ENCODE assay signal across 1 cellular context in the genomic region with DNA sequence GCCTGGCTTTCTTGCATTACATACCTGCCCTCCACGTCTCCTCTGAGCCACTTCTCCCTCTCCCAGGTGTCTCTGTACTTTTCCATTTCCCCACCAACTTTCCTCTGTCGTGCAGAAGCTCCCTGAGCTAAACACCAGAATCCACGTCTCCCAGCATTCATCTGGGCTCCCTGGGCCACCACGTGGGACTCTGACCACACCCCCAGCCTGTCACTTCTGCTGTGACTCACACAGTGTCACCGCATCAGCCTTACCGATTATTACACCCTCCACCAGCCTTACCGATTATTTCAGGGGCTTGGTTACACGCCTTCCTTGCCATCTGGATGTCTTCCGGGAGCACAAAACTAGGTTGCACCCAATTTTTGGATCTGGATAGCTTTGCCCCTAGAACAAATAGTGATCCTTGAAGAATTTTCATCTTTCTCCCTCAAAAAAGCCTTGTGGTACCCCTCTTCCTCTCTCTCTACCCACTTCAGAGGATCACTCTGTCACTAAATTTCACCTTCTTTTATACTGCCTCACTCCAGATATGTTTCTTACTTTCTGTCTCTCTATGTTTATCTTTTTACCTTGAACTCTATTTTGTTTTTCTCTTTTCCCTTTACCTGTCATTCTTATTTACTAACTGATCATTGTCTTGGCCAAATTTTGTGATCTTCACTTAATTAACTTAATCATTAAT.
TF ChIP-seq lines count a peak whose summit lies in the region.

No MANE protein-coding gene starts in this region.

TF ChIP-seq in K562, 482 proteins besides CTCF, POLR2A, EP300 and RAD21 (continued from another document and continues in another):
- TF ChIP-seq, protein P1, sequence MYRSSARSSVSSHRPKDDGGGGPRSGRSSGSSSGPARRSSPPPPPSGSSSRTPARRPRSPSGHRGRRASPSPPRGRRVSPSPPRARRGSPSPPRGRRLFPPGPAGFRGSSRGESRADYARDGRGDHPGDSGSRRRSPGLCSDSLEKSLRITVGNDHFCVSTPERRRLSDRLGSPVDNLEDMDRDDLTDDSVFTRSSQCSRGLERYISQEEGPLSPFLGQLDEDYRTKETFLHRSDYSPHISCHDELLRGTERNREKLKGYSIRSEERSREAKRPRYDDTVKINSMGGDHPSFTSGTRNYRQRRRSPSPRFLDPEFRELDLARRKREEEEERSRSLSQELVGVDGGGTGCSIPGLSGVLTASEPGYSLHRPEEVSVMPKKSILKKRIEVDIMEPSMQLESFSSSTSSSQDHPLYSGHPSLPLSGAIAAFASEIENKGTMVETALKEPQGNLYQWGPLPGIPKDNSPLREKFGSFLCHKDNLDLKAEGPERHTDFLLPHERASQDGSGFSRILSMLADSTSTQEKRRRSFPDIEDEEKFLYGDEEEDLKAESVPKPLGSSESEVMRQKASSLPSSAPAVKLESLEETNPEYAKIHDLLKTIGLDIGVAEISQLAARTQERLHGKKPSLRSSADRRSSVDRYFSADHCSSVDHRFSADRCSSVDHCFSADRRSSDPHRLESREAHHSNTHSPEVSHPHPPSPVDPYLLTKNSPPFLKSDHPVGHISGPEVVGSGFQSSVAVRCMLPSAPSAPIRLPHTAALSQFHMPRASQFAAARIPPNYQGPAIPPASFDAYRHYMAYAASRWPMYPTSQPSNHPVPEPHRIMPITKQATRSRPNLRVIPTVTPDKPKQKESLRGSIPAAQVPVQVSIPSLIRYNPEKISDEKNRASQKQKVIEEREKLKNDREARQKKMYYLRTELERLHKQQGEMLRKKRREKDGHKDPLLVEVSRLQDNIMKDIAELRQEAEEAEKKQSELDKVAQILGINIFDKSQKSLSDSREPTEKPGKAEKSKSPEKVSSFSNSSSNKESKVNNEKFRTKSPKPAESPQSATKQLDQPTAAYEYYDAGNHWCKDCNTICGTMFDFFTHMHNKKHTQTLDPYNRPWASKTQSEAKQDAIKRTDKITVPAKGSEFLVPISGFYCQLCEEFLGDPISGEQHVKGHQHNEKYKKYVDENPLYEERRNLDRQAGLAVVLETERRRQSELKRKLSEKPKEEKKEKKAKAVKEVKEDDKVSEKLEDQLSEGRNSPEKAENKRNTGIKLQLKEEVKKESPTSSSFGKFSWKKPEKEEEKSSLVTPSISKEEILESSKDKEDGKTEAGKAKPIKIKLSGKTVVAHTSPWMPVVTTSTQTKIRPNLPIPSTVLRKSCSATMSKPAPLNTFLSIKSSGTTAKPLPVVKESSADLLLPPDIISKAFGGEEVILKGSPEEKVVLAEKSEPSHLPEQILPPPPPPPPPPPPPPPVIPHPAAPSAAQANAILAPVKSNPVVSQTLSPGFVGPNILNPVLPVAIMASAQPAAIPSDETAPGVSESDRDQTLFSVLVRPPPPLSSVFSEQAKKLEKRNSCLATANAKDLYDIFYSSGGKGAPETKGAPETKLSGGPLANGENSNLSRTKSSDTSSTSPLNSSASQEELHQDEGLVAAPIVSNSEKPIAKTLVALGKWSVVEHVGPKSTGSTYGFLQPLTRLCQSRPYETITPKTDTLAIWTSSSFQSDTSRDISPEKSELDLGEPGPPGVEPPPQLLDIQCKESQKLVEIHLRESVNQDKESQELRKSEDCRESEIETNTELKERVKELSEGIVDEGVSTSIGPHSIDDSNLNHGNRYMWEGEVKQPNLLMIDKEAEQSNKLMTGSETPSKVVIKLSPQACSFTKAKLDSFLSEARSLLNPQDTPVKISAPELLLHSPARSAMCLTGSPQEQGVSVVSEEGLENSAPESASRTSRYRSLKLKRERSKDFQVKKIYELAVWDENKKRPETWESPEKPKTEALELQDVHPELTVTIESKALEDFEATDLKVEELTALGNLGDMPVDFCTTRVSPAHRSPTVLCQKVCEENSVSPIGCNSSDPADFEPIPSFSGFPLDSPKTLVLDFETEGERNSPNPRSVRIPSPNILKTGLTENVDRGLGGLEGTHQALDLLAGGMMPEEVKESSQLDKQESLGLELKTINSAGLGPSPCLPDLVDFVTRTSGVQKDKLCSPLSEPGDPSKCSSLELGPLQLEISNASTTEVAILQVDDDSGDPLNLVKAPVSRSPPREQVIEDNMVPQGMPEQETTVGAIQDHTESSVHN (IDR thresholded peaks at IDR 0.05; ENCODE audit: borderline replicate concordance in 1 of 2, low read depth in 1 of 2) = no peak
- TF ChIP-seq NEUROD1 (IDR thresholded peaks at IDR 0.05; ENCODE audit: borderline replicate concordance, low read depth, low read length, partially characterized antibody) (no peak), TRIM28 (IDR thresholded peaks at IDR 0.05) (no peak), TEAD2 (tag; IDR thresholded peaks at IDR 0.05) (no peak), CCNT2 (IDR thresholded peaks at IDR 0.05; ENCODE audit: borderline replicate concordance, extremely low read depth, insufficient read length, low read depth, low read length) (no peak), GATAD2A (IDR thresholded peaks at IDR 0.05) (no peak), BCL6 (CRISPR knock-in tag; IDR thresholded peaks at IDR 0.05) (no peak), RAD51 (IDR thresholded peaks at IDR 0.05; ENCODE audit: borderline replicate concordance, low read depth) (peak; percentile 74), GABPB2 (CRISPR knock-in tag; conservative IDR thresholded peaks at IDR 0.05) (no peak), ZNF408 (CRISPR knock-in tag; IDR thresholded peaks at IDR 0.05; ENCODE audit: low read depth) (no peak), ZNF668 (CRISPR knock-in tag; IDR thresholded peaks at IDR 0.05) (no peak), SMAD4 (CRISPR knock-in tag; conservative IDR thresholded peaks at IDR 0.05) (no peak), CHD1 (IDR thresholded peaks at IDR 0.05; ENCODE audit: low read length) (no peak), MYC (IDR thresholded peaks at IDR 0.05; ENCODE audit: low read depth, low read length) (peak; percentile 57), MYC (CRISPR knock-in tag; IDR thresholded peaks at IDR 0.05; ENCODE audit: borderline replicate concordance, low read depth) (no peak), CBX5 (IDR thresholded peaks at IDR 0.05; ENCODE audit: borderline replicate concordance, low read depth) (no peak), MAFK (IDR thresholded peaks at IDR 0.05; ENCODE audit: low read length) (no peak), ETV6 (IDR thresholded peaks at IDR 0.05; ENCODE audit: borderline replicate concordance in 1 of 2, low read depth in 2 of 2, low read length in 1 of 2) (no peak), ETV6 (CRISPR knock-in tag; IDR thresholded peaks at IDR 0.05; ENCODE audit: borderline replicate concordance) (no peak), ESRRB (CRISPR knock-in tag; IDR thresholded peaks at IDR 0.05; ENCODE audit: borderline replicate concordance) (no peak), NR4A1 (CRISPR knock-in tag; IDR thresholded peaks at IDR 0.05) (no peak), NR4A1 (tag; IDR thresholded peaks at IDR 0.05) (no peak), POLR2G (IDR thresholded peaks at IDR 0.05; ENCODE audit: low read depth, low read length) (no peak), RNF2 (IDR thresholded peaks at IDR 0.05) (no peak), FIP1L1 (IDR thresholded peaks at IDR 0.05; ENCODE audit: low read depth, low read length, poor library complexity, severe bottlenecking) (no peak), ADNP (tag; IDR thresholded peaks at IDR 0.05) (no peak), SMAD3 (CRISPR knock-in tag; conservative IDR thresholded peaks at IDR 0.05) (no peak), THRAP3 (IDR thresholded peaks at IDR 0.05; ENCODE audit: borderline replicate concordance) (no peak), SMC3 (conservative IDR thresholded peaks at IDR 0.05; ENCODE audit: insufficient read depth, low read depth, low read length) (no peak), ZNF778 (CRISPR knock-in tag; IDR thresholded peaks at IDR 0.05) (no peak), HSF4 (CRISPR knock-in tag; IDR thresholded peaks at IDR 0.05; ENCODE audit: borderline replicate concordance) (no peak), EWSR1 (IDR thresholded peaks at IDR 0.05; ENCODE audit: borderline replicate concordance, low read depth, partially characterized antibody) (no peak), RUNX1 (IDR thresholded peaks at IDR 0.05; ENCODE audit: low read depth) (no peak), FOXA1 (IDR thresholded peaks at IDR 0.05; ENCODE audit: borderline replicate concordance) (no peak), SNIP1 (IDR thresholded peaks at IDR 0.05; ENCODE audit: low read depth) (no peak), RBBP5 (IDR thresholded peaks at IDR 0.05; ENCODE audit: borderline replicate concordance, insufficient read depth, low read length, poor library complexity, severe bottlenecking) (no peak), ZBED1 (IDR thresholded peaks at IDR 0.05) (no peak), BMI1 (IDR thresholded peaks at IDR 0.05; ENCODE audit: low read length) (no peak), CREM (IDR thresholded peaks at IDR 0.05; ENCODE audit: low read depth) (peak; percentile 42), C11orf30 (IDR thresholded peaks at IDR 0.05; ENCODE audit: low read depth) (no peak), MCM7 (IDR thresholded peaks at IDR 0.05) (no peak)
- TF ChIP-seq, protein P2, sequence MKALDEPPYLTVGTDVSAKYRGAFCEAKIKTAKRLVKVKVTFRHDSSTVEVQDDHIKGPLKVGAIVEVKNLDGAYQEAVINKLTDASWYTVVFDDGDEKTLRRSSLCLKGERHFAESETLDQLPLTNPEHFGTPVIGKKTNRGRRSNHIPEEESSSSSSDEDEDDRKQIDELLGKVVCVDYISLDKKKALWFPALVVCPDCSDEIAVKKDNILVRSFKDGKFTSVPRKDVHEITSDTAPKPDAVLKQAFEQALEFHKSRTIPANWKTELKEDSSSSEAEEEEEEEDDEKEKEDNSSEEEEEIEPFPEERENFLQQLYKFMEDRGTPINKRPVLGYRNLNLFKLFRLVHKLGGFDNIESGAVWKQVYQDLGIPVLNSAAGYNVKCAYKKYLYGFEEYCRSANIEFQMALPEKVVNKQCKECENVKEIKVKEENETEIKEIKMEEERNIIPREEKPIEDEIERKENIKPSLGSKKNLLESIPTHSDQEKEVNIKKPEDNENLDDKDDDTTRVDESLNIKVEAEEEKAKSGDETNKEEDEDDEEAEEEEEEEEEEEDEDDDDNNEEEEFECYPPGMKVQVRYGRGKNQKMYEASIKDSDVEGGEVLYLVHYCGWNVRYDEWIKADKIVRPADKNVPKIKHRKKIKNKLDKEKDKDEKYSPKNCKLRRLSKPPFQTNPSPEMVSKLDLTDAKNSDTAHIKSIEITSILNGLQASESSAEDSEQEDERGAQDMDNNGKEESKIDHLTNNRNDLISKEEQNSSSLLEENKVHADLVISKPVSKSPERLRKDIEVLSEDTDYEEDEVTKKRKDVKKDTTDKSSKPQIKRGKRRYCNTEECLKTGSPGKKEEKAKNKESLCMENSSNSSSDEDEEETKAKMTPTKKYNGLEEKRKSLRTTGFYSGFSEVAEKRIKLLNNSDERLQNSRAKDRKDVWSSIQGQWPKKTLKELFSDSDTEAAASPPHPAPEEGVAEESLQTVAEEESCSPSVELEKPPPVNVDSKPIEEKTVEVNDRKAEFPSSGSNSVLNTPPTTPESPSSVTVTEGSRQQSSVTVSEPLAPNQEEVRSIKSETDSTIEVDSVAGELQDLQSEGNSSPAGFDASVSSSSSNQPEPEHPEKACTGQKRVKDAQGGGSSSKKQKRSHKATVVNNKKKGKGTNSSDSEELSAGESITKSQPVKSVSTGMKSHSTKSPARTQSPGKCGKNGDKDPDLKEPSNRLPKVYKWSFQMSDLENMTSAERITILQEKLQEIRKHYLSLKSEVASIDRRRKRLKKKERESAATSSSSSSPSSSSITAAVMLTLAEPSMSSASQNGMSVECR (CRISPR knock-in tag; IDR thresholded peaks at IDR 0.05) = no peak
- TF ChIP-seq, protein P3, sequence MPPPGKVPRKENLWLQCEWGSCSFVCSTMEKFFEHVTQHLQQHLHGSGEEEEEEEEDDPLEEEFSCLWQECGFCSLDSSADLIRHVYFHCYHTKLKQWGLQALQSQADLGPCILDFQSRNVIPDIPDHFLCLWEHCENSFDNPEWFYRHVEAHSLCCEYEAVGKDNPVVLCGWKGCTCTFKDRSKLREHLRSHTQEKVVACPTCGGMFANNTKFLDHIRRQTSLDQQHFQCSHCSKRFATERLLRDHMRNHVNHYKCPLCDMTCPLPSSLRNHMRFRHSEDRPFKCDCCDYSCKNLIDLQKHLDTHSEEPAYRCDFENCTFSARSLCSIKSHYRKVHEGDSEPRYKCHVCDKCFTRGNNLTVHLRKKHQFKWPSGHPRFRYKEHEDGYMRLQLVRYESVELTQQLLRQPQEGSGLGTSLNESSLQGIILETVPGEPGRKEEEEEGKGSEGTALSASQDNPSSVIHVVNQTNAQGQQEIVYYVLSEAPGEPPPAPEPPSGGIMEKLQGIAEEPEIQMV (tag; conservative IDR thresholded peaks at IDR 0.05; ENCODE audit: low read depth) = no peak
- TF ChIP-seq, protein P4, sequence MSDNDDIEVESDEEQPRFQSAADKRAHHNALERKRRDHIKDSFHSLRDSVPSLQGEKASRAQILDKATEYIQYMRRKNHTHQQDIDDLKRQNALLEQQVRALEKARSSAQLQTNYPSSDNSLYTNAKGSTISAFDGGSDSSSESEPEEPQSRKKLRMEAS (CRISPR knock-in tag; IDR thresholded peaks at IDR 0.05) = no peak
- TF ChIP-seq, protein P5, sequence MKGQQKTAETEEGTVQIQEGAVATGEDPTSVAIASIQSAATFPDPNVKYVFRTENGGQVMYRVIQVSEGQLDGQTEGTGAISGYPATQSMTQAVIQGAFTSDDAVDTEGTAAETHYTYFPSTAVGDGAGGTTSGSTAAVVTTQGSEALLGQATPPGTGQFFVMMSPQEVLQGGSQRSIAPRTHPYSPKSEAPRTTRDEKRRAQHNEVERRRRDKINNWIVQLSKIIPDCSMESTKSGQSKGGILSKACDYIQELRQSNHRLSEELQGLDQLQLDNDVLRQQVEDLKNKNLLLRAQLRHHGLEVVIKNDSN (CRISPR knock-in tag; IDR thresholded peaks at IDR 0.05) = peak; percentile 89
- TF ChIP-seq, protein P6, sequence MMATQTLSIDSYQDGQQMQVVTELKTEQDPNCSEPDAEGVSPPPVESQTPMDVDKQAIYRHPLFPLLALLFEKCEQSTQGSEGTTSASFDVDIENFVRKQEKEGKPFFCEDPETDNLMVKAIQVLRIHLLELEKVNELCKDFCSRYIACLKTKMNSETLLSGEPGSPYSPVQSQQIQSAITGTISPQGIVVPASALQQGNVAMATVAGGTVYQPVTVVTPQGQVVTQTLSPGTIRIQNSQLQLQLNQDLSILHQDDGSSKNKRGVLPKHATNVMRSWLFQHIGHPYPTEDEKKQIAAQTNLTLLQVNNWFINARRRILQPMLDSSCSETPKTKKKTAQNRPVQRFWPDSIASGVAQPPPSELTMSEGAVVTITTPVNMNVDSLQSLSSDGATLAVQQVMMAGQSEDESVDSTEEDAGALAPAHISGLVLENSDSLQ (IDR thresholded peaks at IDR 0.05) = peak; percentile 85
